In genomic region chr2:109295070-109295780, GRCh38 we compare ENCODE assay signal across 21 cellular contexts.
DNase-seq lines count a peak whose midpoint lies in the region; ATAC-seq and TF ChIP-seq lines count a peak whose summit lies in the region.
"Had no signal": no experiment of that assay in that cellular context is flagged by ENCODE, and none has a peak within 500 bp of the region (broad histone marks: within the 10 kb centered on the region; RNA-seq: fewer than 3 reads in every experiment).

No MANE protein-coding gene starts in this region.

- TF ChIP-seq POLR2A in sigmoid colon (IDR thresholded peaks at IDR 0.05) = no peak

- intact Hi-C loops in Right ventricle myocardium superior (cut with DNase I) (no loop called here), left ventricle myocardium inferior (cut with micrococcal nuclease) (no loop called here), sigmoid colon (cut with DNase I) (no loop called here)

- no peak for ATAC-seq in Right ventricle myocardium superior (ENCODE audit: poor library complexity)
- ATAC-seq in HG02678 (IDR thresholded peaks at IDR 0.05; ENCODE audit: unreplicated experiment) = no peak
- ATAC-seq in foreskin keratinocyte = no peak
- ATAC-seq: A549, SK-N-SH treated with all-trans-retinoic acid at 6 μM for 48 hours had no signal

- no peak for TF ChIP-seq EP300 in sigmoid colon (IDR thresholded peaks at IDR 0.05)

- 86 to 87% methylated on average over 11 of the region's 11 CpGs for WGBS in sigmoid colon, 2 donors

- DNase-seq in Right ventricle myocardium superior (peak; percentile 34), left ventricle myocardium inferior (no peak), Kasumi-1 (lab: John Stamatoyannopoulos, UW) (peak; percentile 37 to 38), SKM-1 treated with dmso at 0.1 percent for 144 hours (lab: John Stamatoyannopoulos, UW; ENCODE audit: unreplicated experiment) (peak; percentile 85), NCI-H187 treated with DMSO at 0.1 percent for 48 hours (lab: John Stamatoyannopoulos, UW) (no peak), sigmoid colon (no peak), foreskin keratinocyte (no peak)
- DNase-seq: DMS 273 treated with DMSO at 0.1 percent for 48 hours; GDM1; H9; NCI-H1048; NCI-H146; NCI-H2081; NCI-H2171 treated with DMSO at 0.1 percent for 48 hours; NCI-H446 treated with DMSO at 0.1 percent for 48 hours; NCI-H69; NK-92 treated with Interleukin-12 subunit alpha and Interleukin-12 subunit beta, amount 100 ng/mL, for 24 hours; SHP77 treated with DMSO at 0.1 percent for 48 hours had no signal

- H3K4me3 ChIP-seq in left ventricle myocardium inferior (no peak overlapping the region), sigmoid colon (no peak overlapping the region)
- H3K4me3 ChIP-seq: A549 had no signal

- no peak for TF ChIP-seq CTCF in left ventricle myocardium inferior (IDR thresholded peaks at IDR 0.05; ENCODE audit: borderline replicate concordance)
- TF ChIP-seq CTCF in sigmoid colon (IDR thresholded peaks at IDR 0.05) = no peak
- TF ChIP-seq CTCF in foreskin keratinocyte (conservative IDR thresholded peaks at IDR 0.05) = no peak

- H3K36me3 ChIP-seq in left ventricle myocardium inferior (no peaks in the 10 kb centered on the region), sigmoid colon (no peaks in the 10 kb centered on the region)

- H3K9me3 ChIP-seq in left ventricle myocardium inferior (replicated peaks) (peaks cover 7% of the 10 kb centered on the region), sigmoid colon (no peaks in the 10 kb centered on the region)
- H3K9me3 ChIP-seq: A549 had no signal

- H3K27ac ChIP-seq in left ventricle myocardium inferior (replicated peaks) (no peak overlapping the region), sigmoid colon (no peak overlapping the region), foreskin keratinocyte (no peak overlapping the region)
- H3K27ac ChIP-seq: A549 had no signal

- H3K27me3 ChIP-seq in left ventricle myocardium inferior (ENCODE audit: low read depth) (no peaks in the 10 kb centered on the region), sigmoid colon (no peaks in the 10 kb centered on the region), foreskin keratinocyte (peaks cover 21% of the 10 kb centered on the region)

- H3K4me1 ChIP-seq in left ventricle myocardium inferior (peaks cover 27% of the 10 kb centered on the region), sigmoid colon (peaks cover 0 to 21% (median 7%) of the 10 kb centered on the region in 4 donors), foreskin keratinocyte (no peaks in the 10 kb centered on the region)
- H3K4me1 ChIP-seq: A549 had no signal

Comparison
In these comparisons a context has a peak if more than half of its experiments do, and no peak if none do; other contexts are left out.
1. DNase-seq: peak in Right ventricle myocardium superior (single experiment), Kasumi-1 (2 of 2) and SKM-1 treated with dmso at 0.1 percent for 144 hours (single experiment); none in left ventricle myocardium inferior (single experiment), NCI-H187 treated with DMSO at 0.1 percent for 48 hours (single experiment), sigmoid colon (single experiment) and foreskin keratinocyte (0 of 2).